ENCODE assay signal across 30 cellular contexts in genomic region chr13:91145806-91146205, GRCh38.
"Had no signal": no experiment of that assay in that cellular context is flagged by ENCODE, and none has a peak within 500 bp of the region (broad histone marks: within the 10 kb centered on the region; RNA-seq: fewer than 3 reads in every experiment).

No MANE protein-coding gene starts in this region.

- H3K4me2 ChIP-seq: SK-N-SH had no signal

- H3K4me3 Mint-ChIP-seq: activated CD4-positive, alpha-beta T cell treated with anti-CD3 and anti-CD28 coated beads, Interleukin-2, amount 10 ng/mL, durations not matched to agents 24 days and 14 days; activated CD8-positive, alpha-beta T cell treated with anti-CD3 and anti-CD28 coated beads for 36 hours; activated naive CD8-positive, alpha-beta T cell treated with anti-CD3 and anti-CD28 coated beads for 36 hours; activated T-cell treated with anti-CD3 and anti-CD28 coated beads, Interleukin-2, amount 50 U/mL, for 72 hours; activated T-helper 17 cell treated with anti-CD3 and anti-CD28 coated beads, Interleukin-2, amount 50 U/mL, for 72 hours; central memory CD8-positive, alpha-beta T cell; T-helper 1 cell treated with Interleukin-12 subunit alpha and Interleukin-12 subunit beta and Interleukin-4 antibody, amounts not matched to agents 30 μg/mL and 1 μg/mL, for 36 hours; T-helper 2 cell treated with Interferon-gamma antibody and Interleukin-4, amounts not matched to agents 5 μg/mL and 100 μg/mL, for 36 hours had no signal

- H3K9ac ChIP-seq: SK-N-SH had no signal

- H3K9me3 Mint-ChIP-seq: activated CD4-positive, alpha-beta T cell treated with anti-CD3 and anti-CD28 coated beads, Interleukin-2, amount 10 ng/mL, durations not matched to agents 24 days and 14 days; activated CD8-positive, alpha-beta T cell treated with anti-CD3 and anti-CD28 coated beads for 36 hours; activated naive CD8-positive, alpha-beta T cell treated with anti-CD3 and anti-CD28 coated beads for 36 hours; activated T-helper 17 cell treated with anti-CD3 and anti-CD28 coated beads, Interleukin-2, amount 50 U/mL, for 72 hours; central memory CD8-positive, alpha-beta T cell; T-helper 1 cell treated with Interleukin-12 subunit alpha and Interleukin-12 subunit beta and Interleukin-4 antibody, amounts not matched to agents 30 μg/mL and 1 μg/mL, for 36 hours; T-helper 2 cell treated with Interferon-gamma antibody and Interleukin-4, amounts not matched to agents 5 μg/mL and 100 μg/mL, for 36 hours had no signal

- H3K27me3 ChIP-seq: brain microvascular endothelial cell, SJSA1 had no signal

- H3K27ac ChIP-seq: brain microvascular endothelial cell, SJSA1 had no signal

- H3K36me3 ChIP-seq: brain microvascular endothelial cell, SJSA1 had no signal

- H3K36me3 Mint-ChIP-seq: activated naive CD8-positive, alpha-beta T cell treated with anti-CD3 and anti-CD28 coated beads for 36 hours had no signal

- DNase-seq: activated CD4-positive, alpha-beta T cell treated with anti-CD3 and anti-CD28 coated beads, Interleukin-2, amount 10 ng/mL, durations not matched to agents 24 days and 14 days; activated CD4-positive, alpha-beta T cell treated with anti-CD3 and anti-CD28 coated beads, Interleukin-2, amount 50 U/mL, for 4 hours; activated CD8-positive, alpha-beta T cell treated with anti-CD3 and anti-CD28 coated beads for 36 hours; activated effector memory CD4-positive, alpha-beta T cell treated with anti-CD3 and anti-CD28 coated beads, Interleukin-2, amount 50 U/mL, for 16 hours; activated naive CD4-positive, alpha-beta T cell; activated naive CD4-positive, alpha-beta T cell treated with anti-CD3 and anti-CD28 coated beads, Interleukin-2, amount 50 U/mL, for 16 hours; activated naive CD8-positive, alpha-beta T cell treated with anti-CD3 and anti-CD28 coated beads for 36 hours; activated T-cell treated with anti-CD3 and anti-CD28 coated beads, Interleukin-2, amount 50 U/mL, for 1 hour; activated T-cell treated with anti-CD3 and anti-CD28 coated beads, Interleukin-2, amount 50 U/mL, for 72 hours; amniotic stem cell; aorta; brain microvascular endothelial cell; Karpas-422; NCI-H1105 treated with DMSO at 0.1 percent for 48 hours; NCI-H1436; NCI-H1694; NCI-H1930; NCI-H2081 treated with DMSO at 0.1 percent for 48 hours; NCI-H226; NCI-H446 treated with DMSO at 0.1 percent for 48 hours; NCI-H526; NCI-H774; SHP77; SK-N-SH had no signal

- ATAC-seq: activated CD8-positive, alpha-beta T cell treated with anti-CD3 and anti-CD28 coated beads for 36 hours; activated T-cell treated with anti-CD3 and anti-CD28 coated beads, Interleukin-2, amount 50 U/mL, for 72 hours; activated T-helper 17 cell treated with anti-CD3 and anti-CD28 coated beads, Interleukin-2, amount 50 U/mL, for 72 hours; Panc1 had no signal

- H3K4me1 Mint-ChIP-seq: activated CD4-positive, alpha-beta T cell treated with anti-CD3 and anti-CD28 coated beads, Interleukin-2, amount 10 ng/mL, durations not matched to agents 24 days and 14 days; activated naive CD8-positive, alpha-beta T cell treated with anti-CD3 and anti-CD28 coated beads for 36 hours; activated T-helper 17 cell treated with anti-CD3 and anti-CD28 coated beads, Interleukin-2, amount 50 U/mL, for 72 hours; central memory CD8-positive, alpha-beta T cell had no signal

- H3K4me3 ChIP-seq: SJSA1 had no signal

- H3K27me3 Mint-ChIP-seq: activated CD4-positive, alpha-beta T cell treated with anti-CD3 and anti-CD28 coated beads, Interleukin-2, amount 10 ng/mL, durations not matched to agents 24 days and 14 days; activated naive CD8-positive, alpha-beta T cell treated with anti-CD3 and anti-CD28 coated beads for 36 hours had no signal

- H3K4me1 ChIP-seq: SJSA1 had no signal

- H3K27ac Mint-ChIP-seq: activated CD4-positive, alpha-beta T cell treated with anti-CD3 and anti-CD28 coated beads, Interleukin-2, amount 10 ng/mL, durations not matched to agents 24 days and 14 days; activated CD8-positive, alpha-beta T cell treated with anti-CD3 and anti-CD28 coated beads for 36 hours; activated naive CD8-positive, alpha-beta T cell treated with anti-CD3 and anti-CD28 coated beads for 36 hours; activated T-cell treated with anti-CD3 and anti-CD28 coated beads, Interleukin-2, amount 50 U/mL, for 72 hours; activated T-helper 17 cell treated with anti-CD3 and anti-CD28 coated beads, Interleukin-2, amount 50 U/mL, for 72 hours; T-helper 1 cell treated with Interleukin-12 subunit alpha and Interleukin-12 subunit beta and Interleukin-4 antibody, amounts not matched to agents 30 μg/mL and 1 μg/mL, for 36 hours; T-helper 2 cell treated with Interferon-gamma antibody and Interleukin-4, amounts not matched to agents 5 μg/mL and 100 μg/mL, for 36 hours had no signal

- H3K9me3 ChIP-seq: SJSA1, SK-N-SH had no signal
